8 cellular contexts compared by ENCODE assay signal in genomic region chr2:206693399-206694137, GRCh38. TPM values are rescaled to one million over a fixed set of nuclear protein-coding genes. Genes with fewer than 3 reads are reported as not detected.
A peak's percentile ranks its signal among the peaks of the same experiment; 100 is the strongest.
DNase-seq lines count a peak whose midpoint lies in the region; ATAC-seq, FAIRE-seq and TF ChIP-seq lines count a peak whose summit lies in the region.

No MANE protein-coding gene starts in this region.

- CTCF ChIA-PET in activated naive CD4-positive, alpha-beta T cell treated with anti-CD3 and anti-CD28 coated beads, Interleukin-2, amount 10 ng/mL, durations not matched to agents 7 days and 5 days (lab: Charles Lee): interaction anchor here (1.7 to 3.5 kb wide), 2 partner anchors 87 to 89 kb away, joined by 4 to 19 read pairs; no protein-coding TSS in a partner anchor
- CTCF ChIA-PET in HEK293T (lab: Yijun Ruan, JAX): interaction anchor here (1.2 to 1.7 kb wide), 2 partner anchors 89 to 107 kb away, joined by 4 read pairs; no protein-coding TSS in a partner anchor

- no peak overlapping the region for H3K4me3 ChIP-seq in fibroblast of lung (replicated peaks in 1 of 4; ENCODE audit: control extremely low read depth in 1 of 4, insufficient read depth in 1 of 4, low read depth in 3 of 4, low read length in 4 of 4)

- peaks cover 3% of the 10 kb centered on the region for H3K4me1 Mint-ChIP-seq in activated naive CD4-positive, alpha-beta T cell treated with anti-CD3 and anti-CD28 coated beads, Interleukin-2, amount 10 ng/mL, durations not matched to agents 7 days and 5 days
- no peaks in the 10 kb centered on the region for H3K4me1 Mint-ChIP-seq in neural crest cell

- peak; percentile 67 for FAIRE-seq in TTC549 (lab: Jason Lieb, UNC)

- H3K4me3 Mint-ChIP-seq in activated naive CD4-positive, alpha-beta T cell treated with anti-CD3 and anti-CD28 coated beads, Interleukin-2, amount 10 ng/mL, durations not matched to agents 7 days and 5 days: no peak overlapping the region
- H3K4me3 Mint-ChIP-seq in neural crest cell: no peak overlapping the region

- no peak overlapping the region for H3K9ac ChIP-seq in fibroblast of lung (ENCODE audit: insufficient read depth, low read length)

- H3K27ac ChIP-seq in fibroblast of lung (ENCODE audit: insufficient read depth, low read length): no peak overlapping the region

- no peak overlapping the region for H3K27ac Mint-ChIP-seq in activated naive CD4-positive, alpha-beta T cell treated with anti-CD3 and anti-CD28 coated beads, Interleukin-2, amount 10 ng/mL, durations not matched to agents 7 days and 5 days
- no peak overlapping the region for H3K27ac Mint-ChIP-seq in neural crest cell (ENCODE audit: unreplicated experiment)

- no peaks in the 10 kb centered on the region for H3K4me1 ChIP-seq in fibroblast of lung (ENCODE audit: control insufficient read depth, extremely low read depth, insufficient read depth, low read length)

- DNase-seq in activated naive CD4-positive, alpha-beta T cell treated with anti-CD3 and anti-CD28 coated beads, Interleukin-2, amount 10 ng/mL, durations not matched to agents 7 days and 5 days: peak; percentile 36
- no peak for DNase-seq in activated naive CD4-positive, alpha-beta T cell treated with anti-CD3 and anti-CD28 coated beads, Interleukin-2, amount 50 U/mL, for 16 hours
- peak; percentile 61 for DNase-seq in HEK293T (ENCODE audit: extremely low spot score)
- DNase-seq in NCI-H2029 treated with DMSO at 0.1 percent for 48 hours (lab: John Stamatoyannopoulos, UW): peak; percentile 62
- DNase-seq in fibroblast of lung (ENCODE audit: low read depth in 2 of 2): peak; percentile 49 to 75
- peak; percentile 51 for DNase-seq in neural crest cell (ENCODE audit: low read depth, low spot score)

- POLR2A ChIA-PET in HEK293T (lab: Yijun Ruan, JAX): no interaction called here

- no peaks in the 10 kb centered on the region for H3K9me3 Mint-ChIP-seq in activated naive CD4-positive, alpha-beta T cell treated with anti-CD3 and anti-CD28 coated beads, Interleukin-2, amount 10 ng/mL, durations not matched to agents 7 days and 5 days
- H3K9me3 Mint-ChIP-seq in neural crest cell: no peaks in the 10 kb centered on the region

- peaks cover 13% of the 10 kb centered on the region for H3K27me3 Mint-ChIP-seq in activated naive CD4-positive, alpha-beta T cell treated with anti-CD3 and anti-CD28 coated beads, Interleukin-2, amount 10 ng/mL, durations not matched to agents 7 days and 5 days
- no peaks in the 10 kb centered on the region for H3K27me3 Mint-ChIP-seq in neural crest cell (ENCODE audit: low read depth)

- TF ChIP-seq CTCF in fibroblast of lung (conservative IDR thresholded peaks at IDR 0.05 in 1 of 2, IDR thresholded peaks at IDR 0.05 in 1 of 2; ENCODE audit: low read depth in 1 of 2, low read length in 2 of 2): peak; percentile 60 to 61
- peak; percentile 81 for TF ChIP-seq CTCF in neural crest cell (conservative IDR thresholded peaks at IDR 0.05)

- H2AFZ ChIP-seq in fibroblast of lung (ENCODE audit: low read length): no peak overlapping the region

- H4K20me1 ChIP-seq in fibroblast of lung (ENCODE audit: control insufficient read depth, extremely low read depth, insufficient read depth, low read length): no peaks in the 10 kb centered on the region

- no peaks in the 10 kb centered on the region for H3K36me3 Mint-ChIP-seq in activated naive CD4-positive, alpha-beta T cell treated with anti-CD3 and anti-CD28 coated beads, Interleukin-2, amount 10 ng/mL, durations not matched to agents 7 days and 5 days
- no peaks in the 10 kb centered on the region for H3K36me3 Mint-ChIP-seq in neural crest cell (ENCODE audit: low read depth)

- no peak overlapping the region for H3K4me2 ChIP-seq in fibroblast of lung (ENCODE audit: extremely low read depth, insufficient read depth, low read length)

- no peaks in the 10 kb centered on the region for H3K9me3 ChIP-seq in fibroblast of lung (ENCODE audit: control insufficient read depth, insufficient read depth, low read depth, low read length)

- no peak for ATAC-seq in GM19328 (IDR thresholded peaks at IDR 0.05; ENCODE audit: unreplicated experiment)

- H3K27me3 ChIP-seq in fibroblast of lung (ENCODE audit: control insufficient read depth, insufficient read depth, low read length): no peaks in the 10 kb centered on the region

- H3K79me2 ChIP-seq in fibroblast of lung (ENCODE audit: control insufficient read depth, insufficient read depth, low read length): no peaks in the 10 kb centered on the region

- no peaks in the 10 kb centered on the region for H3K36me3 ChIP-seq in fibroblast of lung (ENCODE audit: control insufficient read depth, insufficient read depth, low read length)

TF ChIP-seq in HEK293T, 16 proteins besides CTCF, POLR2A, EP300 and RAD21:
- TF ChIP-seq L3MBTL2 (conservative IDR thresholded peaks at IDR 0.05) (no peak), BHLHE40 (IDR thresholded peaks at IDR 0.05; ENCODE audit: borderline replicate concordance) (no peak), SP1 (IDR thresholded peaks at IDR 0.05) (no peak), FOXK2 (IDR thresholded peaks at IDR 0.05) (no peak), NFRKB (IDR thresholded peaks at IDR 0.05) (no peak), ZNF384 (IDR thresholded peaks at IDR 0.05) (no peak), ARNT (IDR thresholded peaks at IDR 0.05) (no peak), ELF4 (IDR thresholded peaks at IDR 0.05) (no peak), FOXM1 (IDR thresholded peaks at IDR 0.05; ENCODE audit: borderline replicate concordance) (no peak), TARDBP (IDR thresholded peaks at IDR 0.05) (no peak), HDGF (IDR thresholded peaks at IDR 0.05; ENCODE audit: borderline replicate concordance) (no peak)

RNA-seq across cellular contexts. Expression of gene DYTN, which starts 24.6 kb away (rescaled TPM):
- not detected in 2 replicates for total RNA-seq in fibroblast of lung
- not detected in 2 replicates for polyA plus RNA-seq in fibroblast of lung
- not detected in 2 replicates for polyA plus RNA-seq in fibroblast of lung (2012)
- polyA minus RNA-seq in fibroblast of lung (ENCODE audit: low replicate concordance): not detected in 2 replicates
- total RNA-seq in neural crest cell: not detected in 2 replicates

RNA-seq across cellular contexts. Expression of gene FAM237A, which starts 51.3 kb away (rescaled TPM):
- total RNA-seq in fibroblast of lung (not detected in 2 replicates), neural crest cell (not detected in 2 replicates)
- polyA plus RNA-seq in fibroblast of lung: not detected in 2 replicates
- not detected in 2 replicates for polyA plus RNA-seq in fibroblast of lung (2012)
- polyA minus RNA-seq in fibroblast of lung (ENCODE audit: low replicate concordance): not detected in 2 replicates
